In genomic region chr2:157480182-157480961, GRCh38 we compare ENCODE assay signal across 8 cellular contexts. TPM values are rescaled to one million over a fixed set of nuclear protein-coding genes. Genes with fewer than 3 reads are reported as not detected.
A peak's percentile ranks its signal among the peaks of the same experiment; 100 is the strongest.
DNase-seq lines count a peak whose midpoint lies in the region; ATAC-seq and TF ChIP-seq lines count a peak whose summit lies in the region.

No MANE protein-coding gene starts in this region.

- H3K79me2 ChIP-seq in trophoblast cell (ENCODE audit: control insufficient read depth, insufficient read depth, low read length, poor library complexity), result no peaks in the 10 kb centered on the region

- H3K4me1 Mint-ChIP-seq in CD4-positive, alpha-beta T cell (ENCODE audit: low read depth), result peaks cover 43% of the 10 kb centered on the region
- no peaks in the 10 kb centered on the region for H3K4me1 Mint-ChIP-seq in progenitor cell of endocrine pancreas (ENCODE audit: low read depth)

- CTCF ChIA-PET in CD4-positive, alpha-beta T cell (lab: Charles Lee), result interaction anchor here (1.0 kb wide), 1 partner anchor 10 kb away, joined by 3 read pairs; no protein-coding TSS in a partner anchor

- ATAC-seq in CD4-positive, alpha-beta T cell (ENCODE audit: poor library complexity), result no peak
- peak; percentile 57 for ATAC-seq in GM19467 (IDR thresholded peaks at IDR 0.05; ENCODE audit: unreplicated experiment)
- ATAC-seq in HG03558 (IDR thresholded peaks at IDR 0.05; ENCODE audit: extremely low read depth, unreplicated experiment), result peak; percentile 72

- no peaks in the 10 kb centered on the region for H3K79me1 ChIP-seq in trophoblast cell (ENCODE audit: low read length)

- H2BK12ac ChIP-seq in trophoblast cell (ENCODE audit: low read length), result no peak overlapping the region

- H3K27ac Mint-ChIP-seq in CD4-positive, alpha-beta T cell, result no peak overlapping the region
- no peak overlapping the region for H3K27ac Mint-ChIP-seq in progenitor cell of endocrine pancreas

- H3K9me3 Mint-ChIP-seq in CD4-positive, alpha-beta T cell, result no peaks in the 10 kb centered on the region
- H3K9me3 Mint-ChIP-seq in progenitor cell of endocrine pancreas (ENCODE audit: low read depth), result no peaks in the 10 kb centered on the region

- no peaks in the 10 kb centered on the region for H3K36me3 ChIP-seq in trophoblast cell (ENCODE audit: control insufficient read depth in 1 of 2, insufficient read depth in 2 of 2, low read length in 2 of 2)

- no peak overlapping the region for H3K23ac ChIP-seq in trophoblast cell (ENCODE audit: low read length)

- no peak overlapping the region for H4K8ac ChIP-seq in trophoblast cell (ENCODE audit: low read depth, low read length)

- H3K4me1 ChIP-seq in trophoblast cell (ENCODE audit: control insufficient read depth in 1 of 2, insufficient read depth in 2 of 2, low read length in 2 of 2), result no peaks in the 10 kb centered on the region

- H4K91ac ChIP-seq in trophoblast cell (ENCODE audit: low read depth, low read length), result no peak overlapping the region

- no peak overlapping the region for H2AK5ac ChIP-seq in trophoblast cell (ENCODE audit: low read length)

- H3K9ac ChIP-seq in trophoblast cell (ENCODE audit: low read length), result no peak overlapping the region

- H2BK120ac ChIP-seq in trophoblast cell (ENCODE audit: insufficient read depth, low read length, poor library complexity), result no peak overlapping the region

- peak overlapping the region; percentile 17 for H3K4me3 Mint-ChIP-seq in CD4-positive, alpha-beta T cell
- H3K4me3 Mint-ChIP-seq in progenitor cell of endocrine pancreas (ENCODE audit: low read depth), result no peak overlapping the region

- no peak overlapping the region for H2AFZ ChIP-seq in trophoblast cell (ENCODE audit: insufficient read depth, low read length, poor library complexity)

- no peak overlapping the region for H4K12ac ChIP-seq in trophoblast cell (ENCODE audit: low read depth, low read length)

- H3K27ac ChIP-seq in CD4-positive, alpha-beta T cell (ENCODE audit: low read depth, low read length), result no peak overlapping the region
- H3K27ac ChIP-seq in trophoblast cell (ENCODE audit: low read depth, low read length), result no peak overlapping the region

- H3K18ac ChIP-seq in trophoblast cell (ENCODE audit: low read length), result no peak overlapping the region

- H3K36me3 Mint-ChIP-seq in CD4-positive, alpha-beta T cell (ENCODE audit: low read depth), result no peaks in the 10 kb centered on the region
- H3K36me3 Mint-ChIP-seq in progenitor cell of endocrine pancreas (ENCODE audit: insufficient read depth), result no peaks in the 10 kb centered on the region

- no CpG with 5 or more reads among the region's 3 CpGs for WGBS in trophoblast cell (ENCODE audit: extremely low coverage, insufficient coverage, insufficient read length)

- H3K14ac ChIP-seq in trophoblast cell (ENCODE audit: low read length), result no peak overlapping the region

- POLR2A ChIA-PET in CD4-positive, alpha-beta T cell (lab: Charles Lee), result interaction anchor here (0.8 to 1.0 kb wide), 3 partner anchors 10 to 76 kb away, joined by 3 to 4 read pairs (median 3); partner anchors contain the start of gene CYTIP

- no peaks in the 10 kb centered on the region for H3K9me3 ChIP-seq in CD4-positive, alpha-beta T cell (ENCODE audit: control insufficient read depth, low read length)
- no peaks in the 10 kb centered on the region for H3K9me3 ChIP-seq in trophoblast cell (ENCODE audit: insufficient read depth, low read depth, low read length)

- H3K27me3 Mint-ChIP-seq in CD4-positive, alpha-beta T cell, result no peaks in the 10 kb centered on the region
- H3K27me3 Mint-ChIP-seq in progenitor cell of endocrine pancreas, result no peaks in the 10 kb centered on the region

- H2BK5ac ChIP-seq in trophoblast cell (ENCODE audit: low read depth, low read length, poor library complexity), result no peak overlapping the region

- no peak for DNase-seq in CD4-positive, alpha-beta T cell
- DNase-seq in dedifferentiated amniotic fluid mesenchymal stem cell (ENCODE audit: extremely low spot score) (peak; percentile 60), progenitor cell of endocrine pancreas (ENCODE audit: low spot score, unreplicated experiment) (no peak), iPS-NIHi11 (ENCODE audit: low spot score) (no peak), trophoblast cell (no peak)
- peak; percentile 51 for DNase-seq in stimulated activated CD4-positive, alpha-beta T cell treated with anti-CD3 and anti-CD28 coated beads, Interleukin-2, amount 100 ng/mL, for 24 hours

- H3K4ac ChIP-seq in trophoblast cell (ENCODE audit: low read depth, low read length), result no peak overlapping the region

- H3K4me2 ChIP-seq in trophoblast cell (ENCODE audit: low read length), result no peak overlapping the region

- TF ChIP-seq CTCF in CD4-positive, alpha-beta T cell (IDR thresholded peaks at IDR 0.05), result no peak
- TF ChIP-seq CTCF in progenitor cell of endocrine pancreas (IDR thresholded peaks at IDR 0.05; ENCODE audit: unreplicated experiment), result no peak

- H3K4me3 ChIP-seq in trophoblast cell (ENCODE audit: low read depth, low read length), result no peak overlapping the region

- intact Hi-C loops in CD4-positive, alpha-beta T cell (cut with DNase I, micrococcal nuclease), result no loop called here

- no peaks in the 10 kb centered on the region for H3K27me3 ChIP-seq in CD4-positive, alpha-beta T cell (ENCODE audit: control insufficient read depth, insufficient read depth, low read length)
- no peaks in the 10 kb centered on the region for H3K27me3 ChIP-seq in trophoblast cell (ENCODE audit: insufficient read depth, low read length)

RNA-seq across cellular contexts. Expression of gene CYTIP, which starts 36.5 kb away (rescaled TPM):
- total RNA-seq in CD4-positive, alpha-beta T cell, result 100 to 1,000 TPM; 474 to 490 TPM
- total RNA-seq in progenitor cell of endocrine pancreas, result 0.14 and 0.27 TPM in 2 replicates
- 0.10 and 0.25 TPM in 2 replicates for polyA plus RNA-seq in trophoblast cell (2013)

Comparison
In these comparisons a context has a peak if more than half of its experiments do, and no peak if none do; other contexts are left out.
1. DNase-seq: peak in dedifferentiated amniotic fluid mesenchymal stem cell (single experiment) and stimulated activated CD4-positive, alpha-beta T cell treated with anti-CD3 and anti-CD28 coated beads, Interleukin-2, amount 100 ng/mL, for 24 hours (2 of 2); none in CD4-positive, alpha-beta T cell (0 of 10), progenitor cell of endocrine pancreas (single experiment), iPS-NIHi11 (single experiment) and trophoblast cell (0 of 2).
2. RNA of gene CYTIP, which starts 36.5 kb away (total RNA-seq): 474 to 490 TPM in CD4-positive, alpha-beta T cell; 0.14 to 0.27 TPM in progenitor cell of endocrine pancreas; every median in the first group is over 100 times any median in the second.